Comparison of ENCODE assay signal across 8 cellular contexts in the genomic region with DNA sequence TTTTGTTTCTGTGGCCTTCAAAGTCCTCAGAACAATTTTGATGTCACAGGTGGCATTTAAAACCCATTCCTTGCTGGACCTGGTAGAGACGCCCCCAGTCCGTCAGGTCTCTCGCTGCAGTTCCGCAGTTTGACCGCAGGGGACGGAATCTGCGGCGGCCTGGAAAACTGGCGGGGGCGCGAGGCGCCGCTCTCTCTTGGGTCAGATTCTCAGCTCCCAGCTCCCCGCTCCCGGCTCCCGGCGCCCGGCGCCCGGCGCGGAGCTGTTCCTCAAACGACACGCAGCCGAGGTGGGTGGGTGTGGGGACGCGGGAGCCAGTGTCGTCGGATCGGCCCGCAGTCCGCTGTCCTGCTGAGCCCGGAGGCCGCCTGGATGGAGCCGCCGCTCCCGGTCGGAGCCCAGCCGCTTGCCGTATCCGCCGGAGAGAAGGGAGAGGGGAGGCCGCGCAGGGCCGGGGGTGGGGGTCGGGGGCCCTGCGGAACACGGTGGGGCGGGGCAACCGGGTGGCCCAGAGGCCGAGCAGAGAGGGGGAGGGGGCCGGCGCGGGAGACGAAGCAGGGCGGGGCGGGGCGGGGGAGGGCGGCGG. TPM values are rescaled to one million over a fixed set of nuclear protein-coding genes. Genes with fewer than 3 reads are reported as not detected.
A peak's percentile ranks its signal among the peaks of the same experiment; 100 is the strongest.
DNase-seq lines count a peak whose midpoint lies in the region; ATAC-seq, FAIRE-seq and TF ChIP-seq lines count a peak whose summit lies in the region.

OCRL (plus strand) TSS at position 192 of the 586 bp plus-strand sequence; CDS start at position 373, 181 bp downstream.

- peak within 1 kb of the TSS; percentile 92 for H3K4me2 ChIP-seq in K562 (ENCODE audit: insufficient read depth, low read length)

- no peak for TF ChIP-seq EP300 in K562 (IDR thresholded peaks at IDR 0.05; ENCODE audit: low read length)
- TF ChIP-seq EP300 in sigmoid colon (IDR thresholded peaks at IDR 0.05), result no peak

- ATAC-seq in HG02588 (IDR thresholded peaks at IDR 0.05; ENCODE audit: unreplicated experiment), result peak; percentile 96
- peak; percentile 99 for ATAC-seq in K562

- H3K9me3 ChIP-seq in K562 (replicated peaks; ENCODE audit: control insufficient read depth, insufficient read depth, low read depth, low read length), result no peaks in the 10 kb centered on the region
- no peaks in the 10 kb centered on the region for H3K9me3 ChIP-seq in sigmoid colon

- BruUV-seq in K562 (replicated peaks; lab: Mats Ljungman, UMichigan), result no TSS peak

- 2% methylated on average over 8 of the region's 60 CpGs for WGBS in K562 (ENCODE audit: insufficient coverage, low coverage, missing lambda C conversion rate)
- WGBS in sigmoid colon, 2 donors, result 1% methylated on average over 48 to 49 of the region's 60 CpGs

- H3K4me1 ChIP-seq in K562 (replicated peaks in 1 of 2; ENCODE audit: control insufficient read depth in 2 of 2, insufficient read depth in 2 of 2, low read length in 2 of 2) (peaks cover 0 to 7% of the 10 kb centered on the region in 2 experiments; a peak in 2 of 5 replicates), sigmoid colon (peaks cover 0 to 4% (median 0%) of the 10 kb centered on the region in 4 donors)

- H3K27me3 ChIP-seq in K562 (ENCODE audit: control insufficient read depth in 2 of 2, insufficient read depth in 2 of 2, low read length in 2 of 2) (no peaks in the 10 kb centered on the region), sigmoid colon (no peaks in the 10 kb centered on the region)

- peak; percentile 52 for FAIRE-seq in K562 (lab: Jason Lieb, UNC)

- H3K79me2 ChIP-seq in K562 (ENCODE audit: control insufficient read depth, insufficient read depth, low read length), result peaks cover 12% of the 10 kb centered on the region

- in situ Hi-C loops in K562 (cut with MboI), result no loop called here

- intact Hi-C loops in K562 (cut with micrococcal nuclease) (no loop called here), sigmoid colon (cut with DNase I) (loop anchor here (2.0 kb wide), 1 partner anchor 17 kb away; the partner anchor contains the start of gene SMARCA1)

- H3K9ac ChIP-seq in K562 (ENCODE audit: insufficient read depth in 1 of 2, low read depth in 2 of 2, low read length in 2 of 2), result peak within 1 kb of the TSS; percentile 74 to 96

- no peak for TF ChIP-seq RAD21 in K562 (CRISPR knock-in tag; conservative IDR thresholded peaks at IDR 0.05 in 1 of 2, IDR thresholded peaks at IDR 0.05 in 1 of 2)

- TF ChIP-seq POLR2A in NB4 (IDR thresholded peaks at IDR 0.05; ENCODE audit: extremely low read depth, insufficient read length) (peak; percentile 24), K562 (conservative IDR thresholded peaks at IDR 0.05) (peak; percentile 73), sigmoid colon (IDR thresholded peaks at IDR 0.05) (no peak)

- peak; percentile 47 for TF ChIP-seq CTCF in NB4 (IDR thresholded peaks at IDR 0.05; ENCODE audit: low read depth, low read length)
- peak; percentile 75 to 84 (median 83) for TF ChIP-seq CTCF in K562 (IDR thresholded peaks at IDR 0.05 in 2 of 3, conservative IDR thresholded peaks at IDR 0.05 in 1 of 3; ENCODE audit: insufficient read depth in 2 of 3, low read depth in 1 of 3, low read length in 3 of 3)
- peak; percentile 59 to 69 (median 63) for TF ChIP-seq CTCF in sigmoid colon (IDR thresholded peaks at IDR 0.05)

- no peaks in the 10 kb centered on the region for H3K9me1 ChIP-seq in K562 (ENCODE audit: control insufficient read depth, insufficient read depth, low read length)

- H3K36me3 ChIP-seq in K562 (ENCODE audit: control insufficient read depth, insufficient read depth, low read length), result peaks cover 7% of the 10 kb centered on the region
- no peaks in the 10 kb centered on the region for H3K36me3 ChIP-seq in sigmoid colon

- H3K27ac ChIP-seq in K562 (ENCODE audit: extremely low read depth, low read depth, low read length), result peak within 1 kb of the TSS; percentile 76
- peak within 1 kb of the TSS; percentile 83 to 89 (median 84) for H3K27ac ChIP-seq in sigmoid colon

- H4K20me1 ChIP-seq in K562 (replicated peaks; ENCODE audit: control insufficient read depth, insufficient read depth, low read length), result no peaks in the 10 kb centered on the region

- peak within 1 kb of the TSS; percentile 79 for H2AFZ ChIP-seq in K562 (ENCODE audit: low read depth, low read length)

- DNase-seq in NCI-H1417 (lab: John Stamatoyannopoulos, UW) (peak; percentile 74 to 82 (median 77)), NCI-H1417 treated with DMSO at 0.1 percent for 48 hours (lab: John Stamatoyannopoulos, UW) (no peak), NB4 (ENCODE audit: low read depth) (peak; percentile 80), T-helper 1 cell (peak in 3 of 5 donors; percentile 26 to 46 (median 32)), K562 (ENCODE audit: extremely low read depth in 1 of 4, low spot score in 3 of 4) (peak; percentile 73 to 83 (median 78)), sigmoid colon (peak; percentile 85)

- CTCF ChIA-PET in K562 (lab: Yijun Ruan, JAX; ENCODE audit: low intra/inter-chr PET ratio), result interaction anchor here (0.6 kb wide), 1 partner anchor 61 kb away, joined by 3 read pairs; no protein-coding TSS in a partner anchor

- POLR2A ChIA-PET in K562 (lab: Yijun Ruan, JAX), result interaction anchor here (0.9 kb wide), 1 partner anchor 9 kb away, joined by 3 read pairs; no protein-coding TSS in a partner anchor

- H3K4me3 ChIP-seq in NB4 (ENCODE audit: low read depth, low read length), result peak within 1 kb of the TSS; percentile 74
- H3K4me3 ChIP-seq in K562, result peak within 1 kb of the TSS; percentile 82
- peak within 1 kb of the TSS; percentile 50 for H3K4me3 ChIP-seq in iPS-11a (ENCODE audit: low read depth, low read length)
- peak within 1 kb of the TSS; percentile 62 to 77 (median 69) for H3K4me3 ChIP-seq in sigmoid colon

TF ChIP-seq in K562, 482 proteins besides CTCF, POLR2A, EP300 and RAD21 (continues in another document):
- TF ChIP-seq HMGXB4 (CRISPR knock-in tag; IDR thresholded peaks at IDR 0.05) (0 out of 2 replicates have a peak, but pooled peaks have one; percentile 76), YY1 (IDR thresholded peaks at IDR 0.05; ENCODE audit: borderline replicate concordance in 1 of 3, control insufficient read depth in 1 of 3, extremely low read depth in 1 of 3, insufficient read depth in 3 of 3, insufficient read length in 1 of 3, insufficient replicate concordance in 2 of 3, low read depth in 1 of 3, low read length in 2 of 3) (peak in 2 of 3 experiments; percentile 30 to 62), ZNF316 (IDR thresholded peaks at IDR 0.05) (no peak), RB1 (IDR thresholded peaks at IDR 0.05; ENCODE audit: low read depth) (peak; percentile 75; the same call in 1 of the 2 replicates), SRSF7 (optimal IDR thresholded peaks at IDR 0.05; ENCODE audit: low read depth, low read length) (no peak), GABPA (tag; conservative IDR thresholded peaks at IDR 0.05; ENCODE audit: low read depth) (no peak)

RNA-seq across cellular contexts. Expression of gene OCRL, which starts in this region (rescaled TPM):
- 22.0 and 56.3 TPM in 2 replicates for total RNA-seq in K562 (2011; cell fraction: chromatin; rRNA removed; ENCODE audit: low replicate concordance)
- total RNA-seq in K562 (2011; cell fraction: nucleolus; rRNA removed), result 11.2 and 14.5 TPM in 2 replicates
- total RNA-seq in K562 (2011; cell fraction: nucleoplasm; rRNA removed), result 26.0 and 42.4 TPM in 2 replicates
- 5.9 and 6.1 TPM in 2 replicates for total RNA-seq in K562 (2014; rRNA removed)
- 11.7 and 13.2 TPM in 2 replicates for total RNA-seq in K562 (2014; rRNA removed; fragmentation: Illumina TruSeq; extraction: Trizol)
- total RNA-seq in K562 (2015; rRNA removed; fragmentation: Illumina TruSeq; extraction: Trizol), result 10.6 and 11.9 TPM in 2 replicates
- total RNA-seq in K562 (2021), result 12.3 and 12.4 TPM in 2 replicates
- polyA plus RNA-seq in K562 (2011; rRNA removed), result 20.0 and 23.4 TPM in 2 replicates
- polyA plus RNA-seq in K562 (2011; cell fraction: cytosol; rRNA removed), result 7.4 and 12.6 TPM in 2 replicates
- polyA plus RNA-seq in K562 (2011; cell fraction: nucleus; rRNA removed), result 58.0 and 62.5 TPM in 2 replicates
- polyA plus RNA-seq in K562 (2012), result 8.2 and 10.6 TPM in 2 replicates
- polyA plus RNA-seq in K562 (2014; fragmentation: Illumina TruSeq; extraction: Trizol), result 15.0 and 16.0 TPM in 2 replicates
- 1 to 10 TPM; 2.2 to 3.7 TPM for polyA plus RNA-seq in K562 (2014; fragmentation: Nextera tagmentation; extraction: Ambion mirVana)
- 14.3 and 14.4 TPM in 2 replicates for polyA plus RNA-seq in K562 (2014; rRNA removed)
- polyA minus RNA-seq in K562 (2011; rRNA and poly(A)+ RNA removed), result 18.4 and 19.8 TPM in 2 replicates
- 6.4 and 7.3 TPM in 2 replicates for polyA minus RNA-seq in K562 (2011; cell fraction: cytosol; rRNA and poly(A)+ RNA removed)
- polyA minus RNA-seq in K562 (2011; cell fraction: nucleus; rRNA and poly(A)+ RNA removed), result 11.6 and 19.3 TPM in 2 replicates
- total RNA-seq in sigmoid colon, result 10 to 100 TPM; 15.1 to 24.1 (median 17.6) TPM
- polyA plus RNA-seq in sigmoid colon, result 10 to 100 TPM; 12.2 to 14.8 (median 12.6) TPM

Comparison
In these comparisons a context has a peak if more than half of its experiments do, and no peak if none do; other contexts are left out.
1. POLR2A ChIP-seq: peak in NB4 (single experiment) and K562 (single experiment); none in sigmoid colon (0 of 2).
2. Peak in every context shown above with its lines, with median percentiles within 50 percentile points of each other: H3K4me3 ChIP-seq and CTCF ChIP-seq.